In genomic region chr20:20712004-20712473, GRCh38 we compare ENCODE assay signal across 1 cellular context.
TF ChIP-seq lines count a peak whose summit lies in the region.

No MANE protein-coding gene starts in this region.

TF ChIP-seq in HepG2, 621 proteins besides CTCF, POLR2A, EP300 and RAD21 (continued from another document):
- TF ChIP-seq ZBTB40 (IDR thresholded peaks at IDR 0.05) = no peak
- TF ChIP-seq ZBTB40 (CRISPR knock-in tag; IDR thresholded peaks at IDR 0.05) = 0 out of 2 replicates have a peak, but pooled peaks have one; percentile 0
- TF ChIP-seq ZNF576 (CRISPR knock-in tag; IDR thresholded peaks at IDR 0.05) = no peak
- 0 out of 2 replicates have a peak, but pooled peaks have one; percentile 15 for TF ChIP-seq KAT7 (CRISPR knock-in tag; IDR thresholded peaks at IDR 0.05; ENCODE audit: borderline replicate concordance)
- TF ChIP-seq PAF1 (CRISPR knock-in tag; IDR thresholded peaks at IDR 0.05) = no peak
- TF ChIP-seq CAMTA2 (CRISPR knock-in tag; IDR thresholded peaks at IDR 0.05; ENCODE audit: borderline replicate concordance) = no peak
- TF ChIP-seq IKZF4 (CRISPR knock-in tag; IDR thresholded peaks at IDR 0.05; ENCODE audit: borderline replicate concordance, low read depth, not compliant biosample characterization) = no peak
- TF ChIP-seq ZSCAN29 (CRISPR knock-in tag; conservative IDR thresholded peaks at IDR 0.05) = no peak
- TF ChIP-seq ARID4A (CRISPR knock-in tag; IDR thresholded peaks at IDR 0.05; ENCODE audit: borderline replicate concordance) = no peak
- no peak for TF ChIP-seq PHF5A (CRISPR knock-in tag; IDR thresholded peaks at IDR 0.05; ENCODE audit: low read depth, unreplicated experiment)
- no peak for TF ChIP-seq ZNF556 (CRISPR knock-in tag; IDR thresholded peaks at IDR 0.05; ENCODE audit: borderline replicate concordance)
- TF ChIP-seq TOE1 (CRISPR knock-in tag; IDR thresholded peaks at IDR 0.05) = no peak
- 0 out of 2 replicates have a peak, but pooled peaks have one; percentile 44 for TF ChIP-seq CSRNP1 (CRISPR knock-in tag; IDR thresholded peaks at IDR 0.05)
- TF ChIP-seq TGIF2 (CRISPR knock-in tag; IDR thresholded peaks at IDR 0.05) = no peak
- TF ChIP-seq DMAP1 (CRISPR knock-in tag; IDR thresholded peaks at IDR 0.05) = no peak
- TF ChIP-seq TCF7L2 (IDR thresholded peaks at IDR 0.05; ENCODE audit: low read depth, low read length) = no peak
- TF ChIP-seq ZHX1 (CRISPR knock-in tag; IDR thresholded peaks at IDR 0.05; ENCODE audit: low read depth) = no peak
- no peak for TF ChIP-seq ZBTB34 (CRISPR knock-in tag; IDR thresholded peaks at IDR 0.05)
- TF ChIP-seq FOXO1 (CRISPR knock-in tag; IDR thresholded peaks at IDR 0.05) = no peak
- TF ChIP-seq ZKSCAN8 (CRISPR knock-in tag; IDR thresholded peaks at IDR 0.05; ENCODE audit: borderline replicate concordance) = no peak
- 0 out of 2 replicates have a peak, but pooled peaks have one; percentile 58 for TF ChIP-seq CREBL2 (CRISPR knock-in tag; IDR thresholded peaks at IDR 0.05; ENCODE audit: borderline replicate concordance)
- no peak for TF ChIP-seq PRDM4 (CRISPR knock-in tag; IDR thresholded peaks at IDR 0.05; ENCODE audit: borderline replicate concordance)
- no peak for TF ChIP-seq PLSCR1 (CRISPR knock-in tag; IDR thresholded peaks at IDR 0.05; ENCODE audit: borderline replicate concordance)
- TF ChIP-seq IRF9 (CRISPR knock-in tag; IDR thresholded peaks at IDR 0.05; ENCODE audit: borderline replicate concordance) = no peak
- no peak for TF ChIP-seq TOPORS (CRISPR knock-in tag; IDR thresholded peaks at IDR 0.05)
